Comparison of ENCODE assay signal across 1 cellular context in genomic region chr2:45690223-45690622, GRCh38.
TF ChIP-seq lines count a peak whose summit lies in the region.

No MANE protein-coding gene starts in this region.

TF ChIP-seq in GM12878, 131 proteins besides CTCF, POLR2A, EP300 and RAD21 (continued from another document):
- TF ChIP-seq SKIL (IDR thresholded peaks at IDR 0.05; ENCODE audit: low read depth, poor library complexity, severe bottlenecking) (no peak), SIN3A (IDR thresholded peaks at IDR 0.05; ENCODE audit: low read depth, low read length) (no peak), BCL11A (IDR thresholded peaks at IDR 0.05; ENCODE audit: low read depth, low read length) (no peak), POU2F2 (IDR thresholded peaks at IDR 0.05; ENCODE audit: borderline replicate concordance, low read depth, low read length) (no peak), RELA (IDR thresholded peaks at IDR 0.05; ENCODE audit: borderline replicate concordance, partially characterized antibody) (no peak), REST (IDR thresholded peaks at IDR 0.05; ENCODE audit: low read depth, low read length) (no peak), SMAD5 (IDR thresholded peaks at IDR 0.05; ENCODE audit: low read depth) (no peak), PRDM15 (CRISPR knock-in tag; IDR thresholded peaks at IDR 0.05) (no peak), TCF12 (IDR thresholded peaks at IDR 0.05; ENCODE audit: low read depth, low read length) (no peak), ZBTB40 (IDR thresholded peaks at IDR 0.05; ENCODE audit: borderline replicate concordance) (no peak), ESRRA (IDR thresholded peaks at IDR 0.05; ENCODE audit: low read length) (no peak), MXI1 (IDR thresholded peaks at IDR 0.05; ENCODE audit: low read depth, low read length) (no peak), DPF2 (IDR thresholded peaks at IDR 0.05) (no peak), JUND (IDR thresholded peaks at IDR 0.05; ENCODE audit: low read depth, low read length) (no peak), GABPA (IDR thresholded peaks at IDR 0.05; ENCODE audit: low read depth) (no peak)
